Comparison of ENCODE assay signal across 1 cellular context in genomic region chr12:1992732-1993131, GRCh38.
TF ChIP-seq lines count a peak whose summit lies in the region.

No MANE protein-coding gene starts in this region.

TF ChIP-seq in GM23338, 12 proteins besides CTCF, POLR2A, EP300 and RAD21:
- TF ChIP-seq EZH2phosphoT487 (IDR thresholded peaks at IDR 0.05; ENCODE audit: unreplicated experiment) (no peak), POLR2AphosphoS5 (IDR thresholded peaks at IDR 0.05; ENCODE audit: low read depth) (no peak), ZNF114 (CRISPR knock-in tag; IDR thresholded peaks at IDR 0.05) (no peak), STAT1 (IDR thresholded peaks at IDR 0.05; ENCODE audit: unreplicated experiment) (no peak), ZNF331 (CRISPR knock-in tag; IDR thresholded peaks at IDR 0.05; ENCODE audit: low read depth) (no peak), NANOG (IDR thresholded peaks at IDR 0.05; ENCODE audit: borderline replicate concordance) (no peak), REST (IDR thresholded peaks at IDR 0.05; ENCODE audit: unreplicated experiment) (no peak), CREB1 (CRISPR knock-in tag; IDR thresholded peaks at IDR 0.05; ENCODE audit: low read depth) (no peak), ETS1 (IDR thresholded peaks at IDR 0.05) (no peak), EZH2 (IDR thresholded peaks at IDR 0.05; ENCODE audit: low read depth, unreplicated experiment) (no peak), JUNB (IDR thresholded peaks at IDR 0.05; ENCODE audit: unreplicated experiment) (no peak)
- TF ChIP-seq, protein P1, sequence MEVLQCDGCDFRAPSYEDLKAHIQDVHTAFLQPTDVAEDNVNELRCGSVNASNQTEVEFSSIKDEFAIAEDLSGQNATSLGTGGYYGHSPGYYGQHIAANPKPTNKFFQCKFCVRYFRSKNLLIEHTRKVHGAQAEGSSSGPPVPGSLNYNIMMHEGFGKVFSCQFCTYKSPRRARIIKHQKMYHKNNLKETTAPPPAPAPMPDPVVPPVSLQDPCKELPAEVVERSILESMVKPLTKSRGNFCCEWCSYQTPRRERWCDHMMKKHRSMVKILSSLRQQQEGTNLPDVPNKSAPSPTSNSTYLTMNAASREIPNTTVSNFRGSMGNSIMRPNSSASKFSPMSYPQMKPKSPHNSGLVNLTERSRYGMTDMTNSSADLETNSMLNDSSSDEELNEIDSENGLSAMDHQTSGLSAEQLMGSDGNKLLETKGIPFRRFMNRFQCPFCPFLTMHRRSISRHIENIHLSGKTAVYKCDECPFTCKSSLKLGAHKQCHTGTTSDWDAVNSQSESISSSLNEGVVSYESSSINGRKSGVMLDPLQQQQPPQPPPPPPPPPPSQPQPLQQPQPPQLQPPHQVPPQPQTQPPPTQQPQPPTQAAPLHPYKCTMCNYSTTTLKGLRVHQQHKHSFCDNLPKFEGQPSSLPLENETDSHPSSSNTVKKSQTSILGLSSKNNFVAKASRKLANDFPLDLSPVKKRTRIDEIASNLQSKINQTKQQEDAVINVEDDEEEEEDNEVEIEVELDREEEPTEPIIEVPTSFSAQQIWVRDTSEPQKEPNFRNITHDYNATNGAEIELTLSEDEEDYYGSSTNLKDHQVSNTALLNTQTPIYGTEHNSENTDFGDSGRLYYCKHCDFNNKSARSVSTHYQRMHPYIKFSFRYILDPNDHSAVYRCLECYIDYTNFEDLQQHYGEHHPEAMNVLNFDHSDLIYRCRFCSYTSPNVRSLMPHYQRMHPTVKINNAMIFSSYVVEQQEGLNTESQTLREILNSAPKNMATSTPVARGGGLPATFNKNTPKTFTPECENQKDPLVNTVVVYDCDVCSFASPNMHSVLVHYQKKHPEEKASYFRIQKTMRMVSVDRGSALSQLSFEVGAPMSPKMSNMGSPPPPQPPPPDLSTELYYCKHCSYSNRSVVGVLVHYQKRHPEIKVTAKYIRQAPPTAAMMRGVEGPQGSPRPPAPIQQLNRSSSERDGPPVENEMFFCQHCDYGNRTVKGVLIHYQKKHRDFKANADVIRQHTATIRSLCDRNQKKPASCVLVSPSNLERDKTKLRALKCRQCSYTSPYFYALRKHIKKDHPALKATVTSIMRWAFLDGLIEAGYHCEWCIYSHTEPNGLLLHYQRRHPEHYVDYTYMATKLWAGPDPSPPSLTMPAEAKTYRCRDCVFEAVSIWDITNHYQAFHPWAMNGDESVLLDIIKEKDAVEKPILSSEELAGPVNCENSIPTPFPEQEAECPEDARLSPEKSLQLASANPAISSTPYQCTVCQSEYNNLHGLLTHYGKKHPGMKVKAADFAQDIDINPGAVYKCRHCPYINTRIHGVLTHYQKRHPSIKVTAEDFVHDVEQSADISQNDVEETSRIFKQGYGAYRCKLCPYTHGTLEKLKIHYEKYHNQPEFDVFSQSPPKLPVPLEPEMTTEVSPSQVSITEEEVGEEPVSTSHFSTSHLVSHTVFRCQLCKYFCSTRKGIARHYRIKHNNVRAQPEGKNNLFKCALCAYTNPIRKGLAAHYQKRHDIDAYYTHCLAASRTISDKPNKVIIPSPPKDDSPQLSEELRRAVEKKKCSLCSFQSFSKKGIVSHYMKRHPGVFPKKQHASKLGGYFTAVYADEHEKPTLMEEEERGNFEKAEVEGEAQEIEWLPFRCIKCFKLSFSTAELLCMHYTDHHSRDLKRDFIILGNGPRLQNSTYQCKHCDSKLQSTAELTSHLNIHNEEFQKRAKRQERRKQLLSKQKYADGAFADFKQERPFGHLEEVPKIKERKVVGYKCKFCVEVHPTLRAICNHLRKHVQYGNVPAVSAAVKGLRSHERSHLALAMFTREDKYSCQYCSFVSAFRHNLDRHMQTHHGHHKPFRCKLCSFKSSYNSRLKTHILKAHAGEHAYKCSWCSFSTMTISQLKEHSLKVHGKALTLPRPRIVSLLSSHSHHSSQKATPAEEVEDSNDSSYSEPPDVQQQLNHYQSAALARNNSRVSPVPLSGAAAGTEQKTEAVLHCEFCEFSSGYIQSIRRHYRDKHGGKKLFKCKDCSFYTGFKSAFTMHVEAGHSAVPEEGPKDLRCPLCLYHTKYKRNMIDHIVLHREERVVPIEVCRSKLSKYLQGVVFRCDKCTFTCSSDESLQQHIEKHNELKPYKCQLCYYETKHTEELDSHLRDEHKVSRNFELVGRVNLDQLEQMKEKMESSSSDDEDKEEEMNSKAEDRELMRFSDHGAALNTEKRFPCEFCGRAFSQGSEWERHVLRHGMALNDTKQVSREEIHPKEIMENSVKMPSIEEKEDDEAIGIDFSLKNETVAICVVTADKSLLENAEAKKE (CRISPR knock-in tag; IDR thresholded peaks at IDR 0.05), result no peak
